Comparison of ENCODE assay signal across 1 cellular context in genomic region chr21:43913928-43914327, GRCh38.
TF ChIP-seq lines count a peak whose summit lies in the region.

No MANE protein-coding gene starts in this region.

TF ChIP-seq in HEK293, 187 proteins besides CTCF, POLR2A, EP300 and RAD21 (continued from another document):
- no peak for TF ChIP-seq ZNF449 (tag by site-specific recombination; IDR thresholded peaks at IDR 0.05)
- TF ChIP-seq ZNF843 (tag by site-specific recombination; IDR thresholded peaks at IDR 0.05), result no peak
- no peak for TF ChIP-seq KLF1 (tag by site-specific recombination; IDR thresholded peaks at IDR 0.05)
- no peak for TF ChIP-seq ZNF692 (tag by site-specific recombination; IDR thresholded peaks at IDR 0.05)
- peak; percentile 80 for TF ChIP-seq ZNF341 (tag by site-specific recombination; IDR thresholded peaks at IDR 0.05; ENCODE audit: low read depth)
- TF ChIP-seq ZNF514 (tag by site-specific recombination; IDR thresholded peaks at IDR 0.05), result no peak
